In genomic region chr2:162013514-162014205, GRCh38 we compare ENCODE assay signal across 15 cellular contexts.
A peak's percentile ranks its signal among the peaks of the same experiment; 100 is the strongest.
DNase-seq lines count a peak whose midpoint lies in the region; ATAC-seq and TF ChIP-seq lines count a peak whose summit lies in the region.
"Had no signal": no experiment of that assay in that cellular context is flagged by ENCODE, and none has a peak within 500 bp of the region (broad histone marks: within the 10 kb centered on the region; RNA-seq: fewer than 3 reads in every experiment).

No MANE protein-coding gene starts in this region.

- H3K27ac Mint-ChIP-seq in CD14-positive monocyte: peak overlapping the region; percentile 77 to 96 (median 90)
- H3K27ac Mint-ChIP-seq in activated naive CD8-positive, alpha-beta T cell: peak overlapping the region; percentile 98
- peak overlapping the region; percentile 93 to 99 (median 97) for H3K27ac Mint-ChIP-seq in naive thymus-derived CD8-positive, alpha-beta T cell

- H3K4me2 ChIP-seq in MM.1S (ENCODE audit: low read depth, low read length): peak overlapping the region; percentile 34

- no peaks in the 10 kb centered on the region for H3K9me3 Mint-ChIP-seq in CD14-positive monocyte
- peaks cover 3% of the 10 kb centered on the region for H3K9me3 Mint-ChIP-seq in activated naive CD8-positive, alpha-beta T cell (ENCODE audit: low read depth)
- H3K9me3 Mint-ChIP-seq in naive thymus-derived CD8-positive, alpha-beta T cell: no peaks in the 10 kb centered on the region

- peak in 1 of 2 donors; percentile 38 for ATAC-seq in naive thymus-derived CD8-positive, alpha-beta T cell
- ATAC-seq in HG03439 (IDR thresholded peaks at IDR 0.05; ENCODE audit: unreplicated experiment) (no peak), HG03442 (IDR thresholded peaks at IDR 0.05; ENCODE audit: unreplicated experiment) (no peak)

- H3K79me2 ChIP-seq in MM.1S (ENCODE audit: low read length): no peaks in the 10 kb centered on the region

- no peaks in the 10 kb centered on the region for H3K9me3 ChIP-seq in MM.1S (replicated peaks; ENCODE audit: insufficient read depth, low read length)
- H3K9me3 ChIP-seq: Caco-2, HAP-1, prostate gland, tibial artery had no signal

- peak overlapping the region; percentile 25; the same call in 1 of the 2 replicates for H3K4me3 ChIP-seq in MM.1S (ENCODE audit: low read length)
- H3K4me3 ChIP-seq: HAP-1, prostate gland, tibial artery had no signal

- no peak overlapping the region for H3K9ac ChIP-seq in MM.1S (ENCODE audit: low read length)

- intact Hi-C loops in CD14-positive monocyte (cut with micrococcal nuclease): loop anchor here in 1 of 2 donors (5.0 kb wide), 1 partner anchor 114 kb away; no protein-coding TSS in a partner anchor

- POLR2A ChIA-PET in naive thymus-derived CD8-positive, alpha-beta T cell (lab: Charles Lee): interaction anchor here (1.0 to 5.5 kb wide), 4 partner anchors 8 to 59 kb away, joined by 3 to 43 read pairs (median 11); partner anchors contain the start of gene DPP4

- no peaks in the 10 kb centered on the region for H3F3A ChIP-seq in MM.1S (ENCODE audit: insufficient read depth, low read length)

- H3K4me3 Mint-ChIP-seq in CD14-positive monocyte: peak overlapping the region; percentile 57 to 72
- H3K4me3 Mint-ChIP-seq in activated naive CD8-positive, alpha-beta T cell: peak overlapping the region; percentile 64
- H3K4me3 Mint-ChIP-seq in naive thymus-derived CD8-positive, alpha-beta T cell: peak overlapping the region; percentile 16 to 84 (median 70)

- no peaks in the 10 kb centered on the region; the same call in 1 of the 2 replicates for H3K4me1 ChIP-seq in MM.1S (ENCODE audit: low read length)
- H3K4me1 ChIP-seq: Caco-2, prostate gland, tibial artery had no signal

- H2AFZ ChIP-seq in MM.1S (ENCODE audit: low read length): peak overlapping the region; percentile 73

- peaks cover 27% of the 10 kb centered on the region for H3K4me1 Mint-ChIP-seq in CD14-positive monocyte
- H3K4me1 Mint-ChIP-seq in activated naive CD8-positive, alpha-beta T cell (ENCODE audit: low read depth): peaks cover 76% of the 10 kb centered on the region
- peaks cover 30 to 72% (median 66%) of the 10 kb centered on the region in 4 donors for H3K4me1 Mint-ChIP-seq in naive thymus-derived CD8-positive, alpha-beta T cell

- peaks cover 0 to 1% of the 10 kb centered on the region in 2 donors for H3K36me3 Mint-ChIP-seq in CD14-positive monocyte
- peaks cover 23% of the 10 kb centered on the region for H3K36me3 Mint-ChIP-seq in activated naive CD8-positive, alpha-beta T cell
- H3K36me3 Mint-ChIP-seq in naive thymus-derived CD8-positive, alpha-beta T cell: peaks cover 0 to 20% (median 7%) of the 10 kb centered on the region in 3 donors

- peaks cover 0 to 3% (median 0%) of the 10 kb centered on the region in 3 donors for H3K27me3 Mint-ChIP-seq in CD14-positive monocyte (ENCODE audit: low read depth in 3 of 3)
- H3K27me3 Mint-ChIP-seq in activated naive CD8-positive, alpha-beta T cell: no peaks in the 10 kb centered on the region
- no peaks in the 10 kb centered on the region for H3K27me3 Mint-ChIP-seq in naive thymus-derived CD8-positive, alpha-beta T cell

- H4K20me1 ChIP-seq in MM.1S (ENCODE audit: insufficient read depth, low read length): no peaks in the 10 kb centered on the region

- DNase-seq in CD14-positive monocyte (ENCODE audit: low spot score) (no peak), MM.1S (no peak), NK-92 (lab: John Stamatoyannopoulos, UW; ENCODE audit: unreplicated experiment) (no peak), NCI-H226 (no peak)
- DNase-seq in naive thymus-derived CD8-positive, alpha-beta T cell: peak in 5 of 10 donors; percentile 23 to 59 (median 41)
- DNase-seq: Caco-2, cerebellar nuclear complex, islet precursor cell, NCI-H524 treated with DMSO at 0.1 percent for 48 hours, tibial artery had no signal

- no peaks in the 10 kb centered on the region for H3K27me3 ChIP-seq in MM.1S (replicated peaks; ENCODE audit: insufficient read depth, low read length)

- H3K9me2 ChIP-seq in MM.1S (replicated peaks; ENCODE audit: insufficient read depth, low read length): no peaks in the 10 kb centered on the region

- H3K36me3 ChIP-seq in MM.1S (replicated peaks; ENCODE audit: insufficient read depth, low read length): no peaks in the 10 kb centered on the region
- H3K36me3 ChIP-seq: HAP-1, tibial artery had no signal

- H3K27ac ChIP-seq in MM.1S (ENCODE audit: low read length): no peak overlapping the region
- H3K27ac ChIP-seq: prostate gland, tibial artery had no signal

- TF ChIP-seq CTCF in CD14-positive monocyte (IDR thresholded peaks at IDR 0.05) (no peak), MM.1S (IDR thresholded peaks at IDR 0.05; ENCODE audit: low read length) (no peak)
